31 cellular contexts compared by ENCODE assay signal in the genomic region with DNA sequence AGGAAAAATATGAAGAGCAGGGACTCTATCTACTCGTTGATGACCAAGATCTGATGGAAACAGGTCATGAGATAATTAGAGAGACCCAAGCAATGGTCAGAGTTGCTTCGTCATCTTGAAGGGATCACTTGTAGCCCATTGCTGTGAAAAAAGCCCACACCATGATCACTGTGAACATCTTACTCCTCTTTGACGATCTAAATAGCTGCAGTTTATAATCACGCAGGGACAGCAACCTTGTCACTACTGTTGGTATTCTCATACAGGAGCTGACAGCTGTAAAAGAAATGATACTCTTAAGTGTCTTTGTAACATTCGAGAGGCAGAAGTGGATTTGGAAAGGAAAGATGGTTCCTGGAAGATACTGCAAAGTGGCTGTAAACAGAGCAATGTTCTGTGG. TPM values are rescaled to one million over a fixed set of nuclear protein-coding genes. Genes with fewer than 3 reads are reported as not detected.
"Had no signal": no experiment of that assay in that cellular context is flagged by ENCODE, and none has a peak within 500 bp of the region (broad histone marks: within the 10 kb centered on the region; RNA-seq: fewer than 3 reads in every experiment).

No MANE protein-coding gene starts in this region.

- H3K4me3 ChIP-seq: ovary, psoas muscle, skin epidermis, smooth muscle cell, spleen, stomach, tibial artery, transverse colon, upper lobe of right lung, uterus had no signal

- H3K4me1 Mint-ChIP-seq: naive thymus-derived CD4-positive, alpha-beta T cell; natural killer cell; nephron; neural crest cell; stimulated activated memory B cell treated with anti-CD40 and anti-IgM and Interleukin-4, amounts not matched to agents 10 μg/mL and 1 μg/mL and 100 μg/mL, for 72 hours had no signal

- H3K36me3 ChIP-seq: neutrophil, ovary, spleen, stomach, transverse colon, upper lobe of right lung, uterus had no signal

- H3K36me3 Mint-ChIP-seq: natural killer cell; stimulated activated memory B cell treated with anti-CD40 and anti-IgM and Interleukin-4, amounts not matched to agents 10 μg/mL and 1 μg/mL and 100 μg/mL, for 72 hours had no signal

- ATAC-seq: naive thymus-derived CD4-positive, alpha-beta T cell; natural killer cell; psoas muscle; right cardiac atrium; sciatic nerve; stimulated activated memory B cell treated with anti-CD40 and anti-IgM and Interleukin-4, amounts not matched to agents 10 μg/mL and 1 μg/mL and 100 μg/mL, for 72 hours; upper lobe of right lung had no signal

- H3K9me3 ChIP-seq: neutrophil, ovary had no signal

- H3K9ac ChIP-seq: parathyroid adenoma had no signal

- H3K27ac ChIP-seq: neutrophil, ovary, parathyroid adenoma, psoas muscle, skin epidermis, spleen, stomach, tibial artery, transverse colon, upper lobe of right lung, uterus had no signal

- DNase-seq: naive thymus-derived CD4-positive, alpha-beta T cell; natural killer cell; nucleus accumbens; ovary; posterior cingulate gyrus; psoas muscle; right cardiac atrium; spleen; stimulated activated CD4-positive, alpha-beta T cell treated with anti-CD3 and anti-CD28 coated beads, Interleukin-12 subunit alpha, Interleukin-12 subunit beta, amount 100 ng/mL, for 4 hours; stimulated activated CD4-positive, alpha-beta T cell treated with anti-CD3 and anti-CD28 coated beads, Interleukin-1b, Interleukin-23, amount 100 ng/mL, for 48 hours; stimulated activated CD4-positive, alpha-beta T cell treated with anti-CD3 and anti-CD28 coated beads, Interleukin-4, amount 100 ng/mL, for 1 hour; stimulated activated CD4-positive, alpha-beta T cell treated with anti-CD3 and anti-CD28 coated beads, Interleukin-4, amount 100 ng/mL, for 4 hours; stimulated activated CD8-positive, alpha-beta memory T cell treated with anti-CD3 and anti-CD28 coated beads, Interleukin-4, amount 100 ng/mL, for 48 hours; stimulated activated naive CD4-positive, alpha-beta T cell; stomach; tibial artery; transverse colon; upper lobe of right lung; uterus had no signal

- H3K27ac Mint-ChIP-seq: naive thymus-derived CD4-positive, alpha-beta T cell; natural killer cell; nephron; progenitor cell of endocrine pancreas; stimulated activated memory B cell treated with anti-CD40 and anti-IgM and Interleukin-4, amounts not matched to agents 10 μg/mL and 1 μg/mL and 100 μg/mL, for 72 hours; stimulated activated naive CD8-positive, alpha-beta T cell treated with anti-CD3 and anti-CD28 coated beads, Interleukin-15, Interleukin-2, amounts not matched to agents 100 ng/mL and 50 ng/mL, for 24 hours; type B pancreatic cell had no signal

- H3K27me3 ChIP-seq: neutrophil, ovary, spleen, stomach, tibial artery, transverse colon, upper lobe of right lung, uterus had no signal

- H3K4me2 ChIP-seq: smooth muscle cell had no signal

- H2AFZ ChIP-seq: parathyroid adenoma had no signal

- H3K4me3 Mint-ChIP-seq: naive thymus-derived CD4-positive, alpha-beta T cell; natural killer cell; nephron; neural crest cell; stimulated activated memory B cell treated with anti-CD40 and anti-IgM and Interleukin-4, amounts not matched to agents 10 μg/mL and 1 μg/mL and 100 μg/mL, for 72 hours; stimulated activated naive CD8-positive, alpha-beta T cell treated with anti-CD3 and anti-CD28 coated beads, Interleukin-15, Interleukin-2, amounts not matched to agents 100 ng/mL and 50 ng/mL, for 24 hours; type B pancreatic cell had no signal

- H3K27me3 Mint-ChIP-seq: naive thymus-derived CD4-positive, alpha-beta T cell; progenitor cell of endocrine pancreas; stimulated activated memory B cell treated with anti-CD40 and anti-IgM and Interleukin-4, amounts not matched to agents 10 μg/mL and 1 μg/mL and 100 μg/mL, for 72 hours; stimulated activated naive CD8-positive, alpha-beta T cell treated with anti-CD3 and anti-CD28 coated beads, Interleukin-15, Interleukin-2, amounts not matched to agents 100 ng/mL and 50 ng/mL, for 24 hours; type B pancreatic cell had no signal

- H3K79me2 ChIP-seq: parathyroid adenoma had no signal

- H3K4me1 ChIP-seq: parathyroid adenoma, psoas muscle, spleen, stomach, transverse colon, upper lobe of right lung, uterus had no signal

RNA-seq across cellular contexts. Expression of a gene that starts 33.7 kb away (rescaled TPM):
- total RNA-seq: naive thymus-derived CD4-positive, alpha-beta T cell; natural killer cell; neural crest cell; progenitor cell of endocrine pancreas; renal cortical epithelial cell; smooth muscle cell had no signal
- polyA plus RNA-seq: naive thymus-derived CD4-positive, alpha-beta T cell; smooth muscle cell had no signal
